8 cellular contexts compared by ENCODE assay signal in the genomic region with DNA sequence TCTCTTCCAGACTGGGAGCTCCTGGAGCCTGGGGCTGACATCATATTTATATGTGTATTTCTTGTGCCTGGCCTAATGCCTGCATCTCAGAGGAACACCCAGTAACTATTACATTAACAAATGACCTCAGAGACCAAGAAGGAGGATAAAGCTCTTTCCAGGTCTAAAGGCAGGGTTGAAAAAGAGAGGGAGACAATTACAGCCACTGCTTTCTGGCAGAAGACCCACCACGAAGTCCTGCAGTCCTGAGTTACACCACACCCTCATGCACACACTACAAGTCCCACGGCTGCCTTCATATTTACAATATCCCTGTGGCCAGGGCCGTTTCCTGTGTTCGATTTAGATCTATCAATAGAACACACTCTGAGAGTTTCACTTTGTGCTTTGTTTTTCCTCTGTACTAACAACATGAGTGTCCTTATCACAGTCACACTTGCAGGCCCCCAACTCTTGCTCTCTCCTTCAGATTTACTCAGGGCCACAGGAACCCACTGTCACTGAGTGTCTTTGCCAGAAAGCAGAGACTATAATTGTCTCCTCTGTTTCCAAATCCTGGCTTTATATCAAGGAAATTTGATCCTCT.
DNase-seq lines count a peak whose midpoint lies in the region; ATAC-seq and TF ChIP-seq lines count a peak whose summit lies in the region.

No MANE protein-coding gene starts in this region.

- intact Hi-C loops in activated naive CD4-positive, alpha-beta T cell treated with anti-CD3 and anti-CD28 coated beads for 36 hours (cut with micrococcal nuclease), result no loop called here
- intact Hi-C loops in body of pancreas (cut with DNase I), result no loop called here

- H3K27ac Mint-ChIP-seq in activated naive CD4-positive, alpha-beta T cell treated with anti-CD3 and anti-CD28 coated beads for 36 hours, result peak overlapping the region; percentile 77
- peak overlapping the region; percentile 92 to 94 (median 93) for H3K27ac Mint-ChIP-seq in nephron

- no peaks in the 10 kb centered on the region for H3K36me3 Mint-ChIP-seq in activated naive CD4-positive, alpha-beta T cell treated with anti-CD3 and anti-CD28 coated beads for 36 hours (ENCODE audit: low read depth)
- no peaks in the 10 kb centered on the region for H3K36me3 Mint-ChIP-seq in nephron (ENCODE audit: low read depth)

- no peaks in the 10 kb centered on the region for H3K27me3 Mint-ChIP-seq in activated naive CD4-positive, alpha-beta T cell treated with anti-CD3 and anti-CD28 coated beads for 36 hours (ENCODE audit: low read depth)
- H3K27me3 Mint-ChIP-seq in nephron (ENCODE audit: low read depth), result no peaks in the 10 kb centered on the region

- H3K4me3 Mint-ChIP-seq in activated naive CD4-positive, alpha-beta T cell treated with anti-CD3 and anti-CD28 coated beads for 36 hours, result no peak overlapping the region
- H3K4me3 Mint-ChIP-seq in nephron, result no peak overlapping the region

- H3K27me3 ChIP-seq in body of pancreas, result no peaks in the 10 kb centered on the region

- H3K4me3 ChIP-seq in GM12864 (ENCODE audit: low read depth, low read length), result no peak overlapping the region
- no peak overlapping the region for H3K4me3 ChIP-seq in body of pancreas

- no peak for TF ChIP-seq POLR2A in body of pancreas (IDR thresholded peaks at IDR 0.05)

- peak; percentile 13 for DNase-seq in GM12864 (ENCODE audit: low read depth)
- peak; percentile 77 for DNase-seq in NCI-H1092 (lab: John Stamatoyannopoulos, UW)
- DNase-seq in activated naive CD4-positive, alpha-beta T cell treated with anti-CD3 and anti-CD28 coated beads for 36 hours, result peak; percentile 51
- DNase-seq in HT-29 (ENCODE audit: low spot score), result no peak
- no peak for DNase-seq in body of pancreas
- no peak for DNase-seq in cortex of kidney (lab: John Stamatoyannopoulos, UW)

- H3K36me3 ChIP-seq in body of pancreas (replicated peaks in 1 of 2; ENCODE audit: insufficient read depth in 1 of 2, low read depth in 2 of 2), result no peaks in the 10 kb centered on the region

- WGBS in body of pancreas, 2 donors, result 0 to 3% methylated on average over 3 to 4 of the region's 4 CpGs

- no peak for TF ChIP-seq CTCF in GM12864 (IDR thresholded peaks at IDR 0.05; ENCODE audit: low read depth, low read length, missing control alignments)
- TF ChIP-seq CTCF in nephron (IDR thresholded peaks at IDR 0.05; ENCODE audit: unreplicated experiment in 3 of 3), result no peak
- no peak for TF ChIP-seq CTCF in body of pancreas (IDR thresholded peaks at IDR 0.05)

- CTCF ChIA-PET in activated naive CD4-positive, alpha-beta T cell treated with anti-CD3 and anti-CD28 coated beads for 36 hours (lab: Charles Lee), result no interaction called here

- H3K4me1 ChIP-seq in body of pancreas, result no peaks in the 10 kb centered on the region

- no peaks in the 10 kb centered on the region for H3K9me3 ChIP-seq in body of pancreas

- H3K4me1 Mint-ChIP-seq in activated naive CD4-positive, alpha-beta T cell treated with anti-CD3 and anti-CD28 coated beads for 36 hours (ENCODE audit: low read depth), result peaks cover 36% of the 10 kb centered on the region
- peaks cover 32% of the 10 kb centered on the region for H3K4me1 Mint-ChIP-seq in nephron

- H3K27ac ChIP-seq in body of pancreas, result peak overlapping the region in 1 of 4 donors; percentile 50

- ATAC-seq in GM21447 (IDR thresholded peaks at IDR 0.05; ENCODE audit: unreplicated experiment) (peak; percentile 92), body of pancreas (no peak)

- H3K9me3 Mint-ChIP-seq in activated naive CD4-positive, alpha-beta T cell treated with anti-CD3 and anti-CD28 coated beads for 36 hours, result no peaks in the 10 kb centered on the region
- no peaks in the 10 kb centered on the region for H3K9me3 Mint-ChIP-seq in nephron

Comparison
In these comparisons a context has a peak if more than half of its experiments do, and no peak if none do; other contexts are left out.
1. DNase-seq: peak in GM12864 (single experiment), NCI-H1092 (single experiment) and activated naive CD4-positive, alpha-beta T cell treated with anti-CD3 and anti-CD28 coated beads for 36 hours (single experiment); none in HT-29 (single experiment), body of pancreas (0 of 4) and cortex of kidney (single experiment).